9 cellular contexts compared by ENCODE assay signal in genomic region chr6:7139835-7140470, GRCh38. TPM values are rescaled to one million over a fixed set of nuclear protein-coding genes. Genes with fewer than 3 reads are reported as not detected.
A peak's percentile ranks its signal among the peaks of the same experiment; 100 is the strongest.
DNase-seq lines count a peak whose midpoint lies in the region; ATAC-seq and TF ChIP-seq lines count a peak whose summit lies in the region.
"Had no signal": no experiment of that assay in that cellular context is flagged by ENCODE, and none has a peak within 500 bp of the region (broad histone marks: within the 10 kb centered on the region; RNA-seq: fewer than 3 reads in every experiment).

No MANE protein-coding gene starts in this region.

- ATAC-seq in HG03565 (IDR thresholded peaks at IDR 0.05; ENCODE audit: unreplicated experiment) (no peak), HG03442 (IDR thresholded peaks at IDR 0.05; ENCODE audit: unreplicated experiment) (no peak), HG03135 (IDR thresholded peaks at IDR 0.05; ENCODE audit: unreplicated experiment) (no peak)

- peak overlapping the region; percentile 88 to 93 for H3K9ac ChIP-seq in mucosa of rectum (ENCODE audit: low read depth in 1 of 2, low read length in 2 of 2)

- H3K27ac ChIP-seq in 22Rv1 (peak overlapping the region; percentile 67), adrenal gland (peak overlapping the region; percentile 37 to 98 (median 96)), mucosa of rectum (ENCODE audit: low read depth in 2 of 2, low read length in 2 of 2) (peak overlapping the region; percentile 94 to 97)

- H3K36me3 Mint-ChIP-seq in HFFc6 (ENCODE audit: low read depth), result no peaks in the 10 kb centered on the region; the same call in 1 of the 2 replicates

- intact Hi-C loops in adrenal gland (cut with DNase I), result no loop called here

- 50 to 66% (median 55%) methylated on average over 7 of the region's 7 CpGs for WGBS in adrenal gland, 4 donors

- H3K4me3 Mint-ChIP-seq in HFFc6, result peak overlapping the region; percentile 84; the same call in 1 of the 2 replicates

- peaks cover 2% of the 10 kb centered on the region for H3K27me3 Mint-ChIP-seq in HFFc6 (ENCODE audit: insufficient read depth)

- no peaks in the 10 kb centered on the region for H3K9me3 ChIP-seq in adrenal gland (replicated peaks in 1 of 3)
- H3K9me3 ChIP-seq in mucosa of rectum (ENCODE audit: control insufficient read depth in 2 of 2, low read length in 2 of 2), result no peaks in the 10 kb centered on the region

- H3K36me3 ChIP-seq in adrenal gland (replicated peaks in 1 of 2) (no peaks in the 10 kb centered on the region), mucosa of rectum (ENCODE audit: control insufficient read depth in 2 of 2, insufficient read depth in 2 of 2, low read length in 2 of 2) (no peaks in the 10 kb centered on the region)

- DNase-seq in HFFc6 (no peak), adrenal gland (no peak), midbrain (lab: John Stamatoyannopoulos, UW) (no peak)
- DNase-seq: NCI-H2029 had no signal

- TF ChIP-seq CTCF in 22Rv1 (IDR thresholded peaks at IDR 0.05) (no peak), HFFc6 (IDR thresholded peaks at IDR 0.05) (no peak), adrenal gland (IDR thresholded peaks at IDR 0.05) (no peak)

- H3K4me1 Mint-ChIP-seq in HFFc6 (ENCODE audit: low read depth), result peaks cover 79% of the 10 kb centered on the region

- no peaks in the 10 kb centered on the region for H3K9me3 Mint-ChIP-seq in HFFc6

- H3K27me3 ChIP-seq in adrenal gland, result no peaks in the 10 kb centered on the region
- H3K27me3 ChIP-seq in mucosa of rectum (ENCODE audit: control insufficient read depth in 2 of 2, insufficient read depth in 2 of 2, low read length in 2 of 2), result no peaks in the 10 kb centered on the region

- no peak for TF ChIP-seq POLR2A in adrenal gland (IDR thresholded peaks at IDR 0.05)

- peak overlapping the region; percentile 83 for H3K27ac Mint-ChIP-seq in HFFc6

- H3K4me3 ChIP-seq in adrenal gland (peak overlapping the region in 1 of 4 donors; percentile 77), mucosa of rectum (ENCODE audit: low read length in 2 of 2) (peak overlapping the region; percentile 78 to 83)

- peaks cover 33 to 70% of the 10 kb centered on the region in 2 donors for H3K4me1 ChIP-seq in adrenal gland (replicated peaks in 1 of 2)
- peaks cover 57 to 64% of the 10 kb centered on the region in 2 donors for H3K4me1 ChIP-seq in mucosa of rectum (ENCODE audit: control insufficient read depth in 2 of 2, insufficient read depth in 2 of 2, low read length in 2 of 2)

RNA-seq across cellular contexts. Expression of gene RREB1, which starts 32.2 kb away (rescaled TPM):
- 10 to 100 TPM; 17.5 to 23.5 (median 20.1) TPM for total RNA-seq in HFFc6 (2021; fragmentation: NEBNext Ultra II Directional; extraction: Animal tissue kit (Norgen Biotek cat#: 25700))
- 10 to 100 TPM; 45.9 to 79.5 (median 58.3) TPM for total RNA-seq in adrenal gland
- 10 to 100 TPM in 2 of 3 donors, 1 to 10 TPM in 1; 8.0 to 24.2 (median 20.6) TPM for polyA plus RNA-seq in adrenal gland
